1 cellular context compared by ENCODE assay signal in the genomic region with DNA sequence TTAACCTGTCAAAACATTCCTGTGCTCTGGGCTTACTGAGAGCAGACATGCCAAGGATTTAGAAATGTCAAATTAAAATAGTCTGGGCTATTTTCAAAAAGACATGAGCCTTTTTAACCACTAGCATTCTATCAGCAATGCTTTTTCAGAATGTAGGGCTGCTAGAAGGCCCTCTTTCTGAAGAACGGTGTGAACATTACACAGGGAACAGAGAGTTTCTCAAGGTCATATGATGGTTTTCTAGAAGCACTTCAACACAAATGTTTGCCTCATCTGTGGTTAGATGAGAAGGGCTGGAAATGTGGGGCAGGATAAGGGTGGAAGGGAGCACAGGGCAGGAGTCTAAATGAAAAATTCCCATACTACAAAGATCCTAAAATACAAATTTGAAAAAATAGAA.
TF ChIP-seq lines count a peak whose summit lies in the region.

No MANE protein-coding gene starts in this region.

TF ChIP-seq in A549, 52 proteins besides CTCF, POLR2A, EP300 and RAD21 (continued from another document):
- TF ChIP-seq, protein P1, sequence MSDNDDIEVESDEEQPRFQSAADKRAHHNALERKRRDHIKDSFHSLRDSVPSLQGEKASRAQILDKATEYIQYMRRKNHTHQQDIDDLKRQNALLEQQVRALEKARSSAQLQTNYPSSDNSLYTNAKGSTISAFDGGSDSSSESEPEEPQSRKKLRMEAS (IDR thresholded peaks at IDR 0.05) = no peak
- TF ChIP-seq TP53 (CRISPR knock-in tag; IDR thresholded peaks at IDR 0.05) (no peak), RFX5 (IDR thresholded peaks at IDR 0.05) (no peak), NR3C1 (IDR thresholded peaks at IDR 0.05) (no peak), HDAC2 (IDR thresholded peaks at IDR 0.05) (no peak)
